ENCODE assay signal across 33 cellular contexts in genomic region chr3:7290062-7290825, GRCh38.
DNase-seq lines count a peak whose midpoint lies in the region; ATAC-seq and TF ChIP-seq lines count a peak whose summit lies in the region.
"Had no signal": no experiment of that assay in that cellular context is flagged by ENCODE, and none has a peak within 500 bp of the region (broad histone marks: within the 10 kb centered on the region; RNA-seq: fewer than 3 reads in every experiment).

No MANE protein-coding gene starts in this region.

- TF ChIP-seq CTCF in cardiac fibroblast (IDR thresholded peaks at IDR 0.05; ENCODE audit: low read depth, low read length): no peak
- no peak for TF ChIP-seq CTCF in omental fat pad (IDR thresholded peaks at IDR 0.05)

- peaks cover 0 to 7% of the 10 kb centered on the region in 2 donors for H3K9me3 Mint-ChIP-seq in activated naive CD4-positive, alpha-beta T cell treated with anti-CD3 and anti-CD28 coated beads, Interleukin-2, amount 50 U/mL, for 72 hours
- H3K9me3 Mint-ChIP-seq: activated CD4-positive, alpha-beta T cell treated with anti-CD3 and anti-CD28 coated beads, Interleukin-2, amount 10 ng/mL, durations not matched to agents 24 days and 14 days had no signal

- peak; percentile 43 for ATAC-seq in omental fat pad (ENCODE audit: low FRiP score)
- no peak for ATAC-seq in activated naive CD4-positive, alpha-beta T cell treated with anti-CD3 and anti-CD28 coated beads, Interleukin-2, amount 50 U/mL, for 72 hours
- ATAC-seq in GM19328 (IDR thresholded peaks at IDR 0.05; ENCODE audit: unreplicated experiment): no peak
- ATAC-seq: HCT116, left lung, Panc1, sciatic nerve, SK-N-SH treated with all-trans-retinoic acid at 6 μM for 48 hours had no signal

- no peak overlapping the region for H3K27ac Mint-ChIP-seq in activated naive CD4-positive, alpha-beta T cell treated with anti-CD3 and anti-CD28 coated beads, Interleukin-2, amount 50 U/mL, for 72 hours
- H3K27ac Mint-ChIP-seq: activated CD4-positive, alpha-beta T cell treated with anti-CD3 and anti-CD28 coated beads, Interleukin-2, amount 10 ng/mL, durations not matched to agents 24 days and 14 days; activated naive CD8-positive, alpha-beta T cell; stimulated activated naive CD8-positive, alpha-beta T cell treated with anti-CD3 and anti-CD28 coated beads, Interleukin-15, Interleukin-2, amounts not matched to agents 100 ng/mL and 50 ng/mL, for 24 hours; T-helper 2 cell treated with Interferon-gamma antibody and Interleukin-4, amounts not matched to agents 5 μg/mL and 100 μg/mL, for 36 hours had no signal

- no peaks in the 10 kb centered on the region for H3K36me3 Mint-ChIP-seq in activated naive CD4-positive, alpha-beta T cell treated with anti-CD3 and anti-CD28 coated beads, Interleukin-2, amount 50 U/mL, for 72 hours
- H3K36me3 Mint-ChIP-seq: activated naive CD8-positive, alpha-beta T cell had no signal

- peak; percentile 0 for DNase-seq in Jurkat, Clone E6-1 (ENCODE audit: low read depth, low spot score)
- peak; percentile 67 for DNase-seq in OCI-M1 (lab: John Stamatoyannopoulos, UW)
- DNase-seq in cardiac fibroblast (ENCODE audit: low read depth in 2 of 2): peak; percentile 6 to 49
- no peak for DNase-seq in omental fat pad (ENCODE audit: low spot score)
- no peak for DNase-seq in EL
- DNase-seq in activated naive CD4-positive, alpha-beta T cell treated with anti-CD3 and anti-CD28 coated beads, Interleukin-2, amount 50 U/mL, for 72 hours (ENCODE audit: low spot score in 2 of 2): no peak
- DNase-seq: activated CD4-positive, alpha-beta T cell treated with anti-CD3 and anti-CD28 coated beads, Interleukin-2, amount 10 ng/mL, durations not matched to agents 24 days and 14 days; activated CD8-positive, alpha-beta memory T cell treated with anti-CD3 and anti-CD28 coated beads for 24 hours; activated T-cell treated with anti-CD3 and anti-CD28 coated beads for 4 hours; aorta; Caco-2; DMS53; effector memory CD4-positive, alpha-beta T cell; erythroblast; glutamatergic neuron; left lung; NCI-H1105; NCI-H187; NCI-H510A treated with DMSO at 0.1 percent for 48 hours; Right ventricle myocardium superior; stimulated activated CD8-positive, alpha-beta memory T cell treated with anti-CD3 and anti-CD28 coated beads, Interleukin-4, amount 100 ng/mL, for 48 hours; thyroid gland had no signal

- H3K4me3 ChIP-seq in Jurkat, Clone E6-1 (ENCODE audit: low read length): no peak overlapping the region
- H3K4me3 ChIP-seq in cardiac fibroblast (replicated peaks in 1 of 2; ENCODE audit: low read depth in 2 of 2, low read length in 2 of 2): no peak overlapping the region
- H3K4me3 ChIP-seq: coronary artery, left lung, prostate gland, thyroid gland, vagina had no signal

Comparison
In these comparisons a context has a peak if more than half of its experiments do, and no peak if none do; other contexts are left out.
1. DNase-seq: peak in Jurkat, Clone E6-1 (single experiment), OCI-M1 (single experiment) and cardiac fibroblast (2 of 2); none in omental fat pad (single experiment), EL (single experiment) and activated naive CD4-positive, alpha-beta T cell treated with anti-CD3 and anti-CD28 coated beads, Interleukin-2, amount 50 U/mL, for 72 hours (0 of 2).